8 cellular contexts compared by ENCODE assay signal in genomic region chr4:37827802-37828321, GRCh38. TPM values are rescaled to one million over a fixed set of nuclear protein-coding genes. Genes with fewer than 3 reads are reported as not detected.
DNase-seq lines count a peak whose midpoint lies in the region; FAIRE-seq and TF ChIP-seq lines count a peak whose summit lies in the region.

No MANE protein-coding gene starts in this region.

- peak overlapping the region; percentile 83 for H3K4me3 ChIP-seq in GM08714 (ENCODE audit: low read length)
- H3K4me3 ChIP-seq in SJSA1, result peak overlapping the region; percentile 64; the same call in 1 of the 2 replicates
- peak overlapping the region; percentile 83 to 99 for H3K4me3 ChIP-seq in esophagus (ENCODE audit: low read depth in 1 of 2, low read length in 2 of 2)
- no peak overlapping the region for H3K4me3 ChIP-seq in trophoblast cell (ENCODE audit: low read depth, low read length)

- H3K36me3 ChIP-seq in SJSA1 (0 out of 2 replicates have a peak, but pooled peaks cover 3% of the 10 kb centered on the region), esophagus (ENCODE audit: control insufficient read depth in 2 of 2, insufficient read depth in 2 of 2, low read length in 1 of 2) (peaks cover 0 to 4% of the 10 kb centered on the region in 2 donors), trophoblast cell (ENCODE audit: control insufficient read depth in 1 of 2, insufficient read depth in 2 of 2, low read length in 2 of 2) (peaks cover 5% of the 10 kb centered on the region in 2 experiments)

- no peak for FAIRE-seq in frontal cortex (lab: Jason Lieb, UNC)

- H4K8ac ChIP-seq in trophoblast cell (ENCODE audit: low read depth, low read length), result no peak overlapping the region

- H3K14ac ChIP-seq in trophoblast cell (ENCODE audit: low read length), result no peak overlapping the region

- H2BK12ac ChIP-seq in trophoblast cell (ENCODE audit: low read length), result no peak overlapping the region

- H3K9ac ChIP-seq in trophoblast cell (ENCODE audit: low read length), result no peak overlapping the region

- no peak overlapping the region for H3K18ac ChIP-seq in trophoblast cell (ENCODE audit: low read length)

- H2AK5ac ChIP-seq in trophoblast cell (ENCODE audit: low read length), result no peak overlapping the region

- no peaks in the 10 kb centered on the region for H3K9me3 ChIP-seq in SJSA1 (replicated peaks)
- no peaks in the 10 kb centered on the region for H3K9me3 ChIP-seq in esophagus (ENCODE audit: control insufficient read depth in 2 of 2, insufficient read depth in 1 of 2, low read depth in 1 of 2, low read length in 1 of 2)
- peaks cover 2% of the 10 kb centered on the region for H3K9me3 ChIP-seq in trophoblast cell (ENCODE audit: insufficient read depth, low read depth, low read length)

- peak overlapping the region; percentile 96 for H3K4me2 ChIP-seq in trophoblast cell (ENCODE audit: low read length)

- no peak overlapping the region for H2BK120ac ChIP-seq in trophoblast cell (ENCODE audit: insufficient read depth, low read length, poor library complexity)

- H4K91ac ChIP-seq in trophoblast cell (ENCODE audit: low read depth, low read length), result no peak overlapping the region

- DNase-seq in SJSA1 (ENCODE audit: low read depth in 1 of 2, low spot score in 2 of 2) (no peak), trophoblast cell (no peak), DMS114 treated with DMSO at 0.1 percent for 48 hours (lab: John Stamatoyannopoulos, UW; ENCODE audit: unreplicated experiment) (no peak), GM13977 (ENCODE audit: low spot score) (no peak), cortex of kidney (lab: John Stamatoyannopoulos, UW) (no peak), frontal cortex (ENCODE audit: low spot score in 2 of 2) (no peak)

- no peak overlapping the region for H3K23ac ChIP-seq in trophoblast cell (ENCODE audit: low read length)

- TF ChIP-seq CTCF in GM13977 (IDR thresholded peaks at IDR 0.05; ENCODE audit: extremely low read depth, insufficient read depth, missing control alignments), result no peak

- H3K79me2 ChIP-seq in trophoblast cell (ENCODE audit: control insufficient read depth, insufficient read depth, low read length, poor library complexity), result peaks cover 5% of the 10 kb centered on the region

- H3K27me3 ChIP-seq in SJSA1 (replicated peaks), result no peaks in the 10 kb centered on the region
- no peaks in the 10 kb centered on the region for H3K27me3 ChIP-seq in esophagus (ENCODE audit: control insufficient read depth in 1 of 2, insufficient read depth in 2 of 2, low read length in 2 of 2)
- H3K27me3 ChIP-seq in trophoblast cell (ENCODE audit: insufficient read depth, low read length), result no peaks in the 10 kb centered on the region

- H3K4me1 ChIP-seq in SJSA1 (replicated peaks), result peaks cover 5% of the 10 kb centered on the region
- H3K4me1 ChIP-seq in esophagus (ENCODE audit: control insufficient read depth in 2 of 2, insufficient read depth in 2 of 2, low read length in 1 of 2), result peaks cover 0 to 3% of the 10 kb centered on the region in 2 donors
- peaks cover 2 to 5% of the 10 kb centered on the region in 2 experiments for H3K4me1 ChIP-seq in trophoblast cell (ENCODE audit: control insufficient read depth in 1 of 2, insufficient read depth in 2 of 2, low read length in 2 of 2)

- H3K27ac ChIP-seq in SJSA1 (no peak overlapping the region), esophagus (ENCODE audit: low read depth in 2 of 2, low read length in 1 of 2) (peak overlapping the region; percentile 20 to 73), trophoblast cell (ENCODE audit: low read depth, low read length) (no peak overlapping the region)

- in situ Hi-C loops in GM13977 (cut with MboI; ENCODE audit: low pct_unique_long_range_greater_than_20kb, low sequenced_read_pairs, unreplicated experiment), result no loop called here

- peak overlapping the region; percentile 12 for H4K12ac ChIP-seq in trophoblast cell (ENCODE audit: low read depth, low read length)

- no peak overlapping the region for H2AFZ ChIP-seq in trophoblast cell (ENCODE audit: insufficient read depth, low read length, poor library complexity)

- 55 to 60% methylated on average over 1 of the region's 1 CpG for WGBS in esophagus, 2 donors
- WGBS in trophoblast cell (ENCODE audit: extremely low coverage, insufficient coverage, insufficient read length), result no CpG with 5 or more reads among the region's 1 CpG

- H2BK5ac ChIP-seq in trophoblast cell (ENCODE audit: low read depth, low read length, poor library complexity), result no peak overlapping the region

- peak overlapping the region; percentile 65 for H3K4ac ChIP-seq in trophoblast cell (ENCODE audit: low read depth, low read length)

- peaks cover 8% of the 10 kb centered on the region for H3K79me1 ChIP-seq in trophoblast cell (ENCODE audit: low read length)

RNA-seq across cellular contexts. Expression of gene PGM2, which starts 1.4 kb away (rescaled TPM):
- 14.8 and 20.9 TPM in 2 replicates for total RNA-seq in SJSA1 (2014; rRNA removed; shearing (Covaris generic))
- polyA plus RNA-seq in esophagus, result 10 to 100 TPM; 21.0 to 57.3 TPM
- 35.6 and 35.8 TPM in 2 replicates for polyA plus RNA-seq in trophoblast cell (2013)
- total RNA-seq in frontal cortex, result 10.6 TPM

Comparison
In these comparisons a context has a peak if more than half of its experiments do, and no peak if none do; other contexts are left out.
1. H3K27ac ChIP-seq: peak in esophagus (2 of 2); none in SJSA1 (single experiment) and trophoblast cell (single experiment).